In genomic region chr1:212791676-212792395, GRCh38 we compare ENCODE assay signal across 1 cellular context.
TF ChIP-seq lines count a peak whose summit lies in the region.

TSS of gene NSL1 (minus strand) at chr1:212791777. CDS start at chr1:212791763, 14 bp downstream.
TSS of gene TATDN3 (plus strand) at chr1:212791894. CDS start at chr1:212791922, 28 bp downstream.

TF ChIP-seq in SK-N-SH, 30 proteins besides CTCF, POLR2A, EP300 and RAD21 (continued from another document):
- TF ChIP-seq IRF3 (IDR thresholded peaks at IDR 0.05; ENCODE audit: low read depth, low read length) (no peak), JUND (IDR thresholded peaks at IDR 0.05) (0 out of 2 replicates have a peak, but pooled peaks have one; percentile 5), USF1 (IDR thresholded peaks at IDR 0.05; ENCODE audit: borderline replicate concordance, low read depth) (peak; percentile 52; the same call in 1 of the 2 replicates), ZBTB33 (IDR thresholded peaks at IDR 0.05; ENCODE audit: borderline replicate concordance, low read depth) (no peak)
